8 cellular contexts compared by ENCODE assay signal in the genomic region with DNA sequence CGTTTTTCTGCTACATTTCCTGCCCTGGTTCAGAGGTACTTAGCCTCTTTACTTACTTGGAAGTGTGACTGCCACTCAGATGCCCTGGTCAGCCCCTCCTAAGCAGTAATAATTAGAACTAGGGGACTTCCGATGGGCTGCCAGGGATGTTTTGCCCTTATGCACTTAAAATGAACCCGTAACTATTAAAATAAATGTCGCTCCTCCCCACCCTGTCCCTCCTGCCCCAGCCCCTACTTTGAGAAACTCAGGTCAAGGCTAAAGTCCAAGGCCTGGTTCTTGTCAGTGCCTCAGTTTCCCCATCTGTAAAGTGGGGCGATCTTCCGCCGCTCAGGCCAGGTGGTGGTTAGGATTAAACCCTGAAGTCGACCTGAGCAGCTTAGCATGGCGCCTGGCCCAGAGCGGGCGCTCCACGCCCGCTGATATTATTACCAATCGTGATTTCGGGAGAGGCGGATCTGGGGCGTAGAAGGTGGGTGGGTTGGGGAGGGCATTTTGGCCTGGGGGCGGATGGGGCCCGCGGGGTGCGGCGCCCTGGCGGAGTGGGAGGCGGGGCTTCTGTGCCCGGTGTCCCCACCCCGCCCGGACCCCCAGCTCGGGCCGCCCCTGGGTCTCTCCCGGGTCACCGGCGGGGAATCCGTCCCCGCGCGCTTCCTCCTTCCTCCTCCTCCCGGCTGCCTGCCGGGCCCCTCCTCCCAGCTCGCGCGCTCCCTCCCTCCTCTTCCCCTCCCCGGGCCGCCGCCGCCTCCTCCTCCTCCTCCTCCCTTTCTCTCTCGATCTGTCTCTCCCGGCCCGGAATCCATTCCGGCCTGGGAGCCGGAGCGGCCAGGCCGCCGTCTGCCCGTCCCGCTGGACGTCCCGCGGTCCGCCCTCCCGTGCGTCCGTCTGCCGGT. TPM values are rescaled to one million over a fixed set of nuclear protein-coding genes. Genes with fewer than 3 reads are reported as not detected.
DNase-seq lines count a peak whose midpoint lies in the region; ATAC-seq and TF ChIP-seq lines count a peak whose summit lies in the region.

A gene (plus strand): TSS at position 802 of the 893 bp plus-strand sequence. CDS start 38,014 bp downstream, outside the sequence.

- H3K18ac ChIP-seq in mesendoderm (ENCODE audit: low read length), result peak within 1 kb of the TSS; percentile 95

- H4K8ac ChIP-seq in mesendoderm (ENCODE audit: low read depth, low read length), result no peak within 1 kb of the TSS

- peak; percentile 17 for DNase-seq in BJ (ENCODE audit: low read depth)
- DNase-seq in NCI-H510A (lab: John Stamatoyannopoulos, UW), result peak; percentile 62
- DNase-seq in activated CD8-positive, alpha-beta T cell treated with anti-CD3 and anti-CD28 coated beads, Interleukin-2, amount 10 ng/mL, durations not matched to agents 7 days and 5 days, result peak; percentile 54
- peak; percentile 58 for DNase-seq in endothelial cell (ENCODE audit: low spot score)
- DNase-seq in mesendoderm, result peak; percentile 81
- DNase-seq in stimulated activated CD8-positive, alpha-beta memory T cell treated with anti-CD3 and anti-CD28 coated beads, Interleukin-12 subunit alpha, Interleukin-12 subunit beta, amount 100 ng/mL, for 1 hour (ENCODE audit: low read depth), result peak; percentile 23
- no peak for DNase-seq in cortex of kidney (lab: John Stamatoyannopoulos, UW)

- H3K9ac ChIP-seq in mesendoderm (ENCODE audit: low read length), result peak within 1 kb of the TSS; percentile 81

- H3K4me3 Mint-ChIP-seq in activated CD8-positive, alpha-beta T cell treated with anti-CD3 and anti-CD28 coated beads, Interleukin-2, amount 10 ng/mL, durations not matched to agents 7 days and 5 days, result peak within 1 kb of the TSS; percentile 68
- peak within 1 kb of the TSS; percentile 90 for H3K4me3 Mint-ChIP-seq in endothelial cell (ENCODE audit: unreplicated experiment)

- TF ChIP-seq CTCF in BJ (IDR thresholded peaks at IDR 0.05; ENCODE audit: insufficient read depth, low read depth, low read length) (no peak), endothelial cell (IDR thresholded peaks at IDR 0.05; ENCODE audit: unreplicated experiment) (no peak)

- peaks cover 34% of the 10 kb centered on the region for H3K79me1 ChIP-seq in mesendoderm (ENCODE audit: low read length)

- H3K4me3 ChIP-seq in BJ (ENCODE audit: low read depth, low read length) (peak within 1 kb of the TSS; percentile 71), mesendoderm (ENCODE audit: low read length) (peak within 1 kb of the TSS; percentile 47)

- H2BK120ac ChIP-seq in mesendoderm (ENCODE audit: low read depth, low read length), result peak within 1 kb of the TSS; percentile 74

- POLR2A ChIA-PET in BJ (lab: Charles Lee), result interaction anchor here (0.5 to 0.6 kb wide), 2 partner anchors 28 to 34 kb away, joined by 4 to 6 read pairs; no protein-coding TSS in a partner anchor
- POLR2A ChIA-PET in activated CD8-positive, alpha-beta T cell treated with anti-CD3 and anti-CD28 coated beads, Interleukin-2, amount 10 ng/mL, durations not matched to agents 7 days and 5 days (lab: Charles Lee), result interaction anchor here (1.1 kb wide), 2 partner anchors 10 to 56 kb away, joined by 3 read pairs; a partner anchor contains a TSS

- peak within 1 kb of the TSS; percentile 92 for H3K56ac ChIP-seq in mesendoderm (ENCODE audit: low read length)

- peak within 1 kb of the TSS; percentile 98 for H3K23ac ChIP-seq in mesendoderm (ENCODE audit: low read length)

- peak within 1 kb of the TSS; percentile 67 for H3K4me2 ChIP-seq in mesendoderm (ENCODE audit: low read length)

- H2BK15ac ChIP-seq in mesendoderm (replicated peaks; ENCODE audit: low read depth), result no peak within 1 kb of the TSS

- H3K9me3 Mint-ChIP-seq in activated CD8-positive, alpha-beta T cell treated with anti-CD3 and anti-CD28 coated beads, Interleukin-2, amount 10 ng/mL, durations not matched to agents 7 days and 5 days (ENCODE audit: insufficient read depth), result no peaks in the 10 kb centered on the region
- H3K9me3 Mint-ChIP-seq in endothelial cell (ENCODE audit: unreplicated experiment), result no peaks in the 10 kb centered on the region

- peak within 1 kb of the TSS; percentile 94 for H3K4ac ChIP-seq in mesendoderm (ENCODE audit: low read depth, low read length)

- ATAC-seq in GM21619 (IDR thresholded peaks at IDR 0.05; ENCODE audit: unreplicated experiment), result peak; percentile 34
- ATAC-seq in activated CD8-positive, alpha-beta T cell treated with anti-CD3 and anti-CD28 coated beads, Interleukin-2, amount 10 ng/mL, durations not matched to agents 7 days and 5 days, result peak; percentile 61

- H3K27ac Mint-ChIP-seq in activated CD8-positive, alpha-beta T cell treated with anti-CD3 and anti-CD28 coated beads, Interleukin-2, amount 10 ng/mL, durations not matched to agents 7 days and 5 days, result no peak within 1 kb of the TSS
- H3K27ac Mint-ChIP-seq in endothelial cell (ENCODE audit: unreplicated experiment), result peak within 1 kb of the TSS; percentile 20

- H3K27me3 Mint-ChIP-seq in activated CD8-positive, alpha-beta T cell treated with anti-CD3 and anti-CD28 coated beads, Interleukin-2, amount 10 ng/mL, durations not matched to agents 7 days and 5 days (ENCODE audit: low read depth), result no peaks in the 10 kb centered on the region
- peaks cover 16% of the 10 kb centered on the region for H3K27me3 Mint-ChIP-seq in endothelial cell (ENCODE audit: unreplicated experiment)

- peak within 1 kb of the TSS; percentile 74 for H2AK5ac ChIP-seq in mesendoderm (ENCODE audit: low read length)

- H3K27me3 ChIP-seq in BJ (ENCODE audit: control insufficient read depth, insufficient read depth, low read length), result no peaks in the 10 kb centered on the region
- no peaks in the 10 kb centered on the region for H3K27me3 ChIP-seq in mesendoderm (ENCODE audit: insufficient read depth, low read length, poor library complexity)

- H3K4me1 Mint-ChIP-seq in activated CD8-positive, alpha-beta T cell treated with anti-CD3 and anti-CD28 coated beads, Interleukin-2, amount 10 ng/mL, durations not matched to agents 7 days and 5 days (ENCODE audit: low read depth), result peaks cover 36% of the 10 kb centered on the region
- peaks cover 38% of the 10 kb centered on the region for H3K4me1 Mint-ChIP-seq in endothelial cell (ENCODE audit: unreplicated experiment)

- H4K5ac ChIP-seq in mesendoderm (ENCODE audit: low read length), result no peak within 1 kb of the TSS

- peaks cover 5% of the 10 kb centered on the region for H3K36me3 ChIP-seq in BJ (ENCODE audit: control insufficient read depth, insufficient read depth, low read length)
- no peaks in the 10 kb centered on the region for H3K36me3 ChIP-seq in mesendoderm (ENCODE audit: control insufficient read depth, insufficient read depth, low read length)

- H3K27ac ChIP-seq in mesendoderm (ENCODE audit: low read depth, low read length), result peak within 1 kb of the TSS; percentile 23

- H3K36me3 Mint-ChIP-seq in activated CD8-positive, alpha-beta T cell treated with anti-CD3 and anti-CD28 coated beads, Interleukin-2, amount 10 ng/mL, durations not matched to agents 7 days and 5 days (ENCODE audit: low read depth), result no peaks in the 10 kb centered on the region
- H3K36me3 Mint-ChIP-seq in endothelial cell (ENCODE audit: low read depth, unreplicated experiment), result peaks cover 9% of the 10 kb centered on the region

- H3K4me1 ChIP-seq in mesendoderm (ENCODE audit: control insufficient read depth, low read depth, low read length), result no peaks in the 10 kb centered on the region

- H3K79me2 ChIP-seq in mesendoderm (ENCODE audit: control insufficient read depth, insufficient read depth, low read length), result peaks cover 40% of the 10 kb centered on the region

- H2BK5ac ChIP-seq in mesendoderm (ENCODE audit: low read length), result peak within 1 kb of the TSS; percentile 67

- WGBS in mesendoderm (ENCODE audit: extremely low coverage, insufficient coverage, low lambda C conversion rate), result no CpG with 5 or more reads among the region's 63 CpGs

- CTCF ChIA-PET in BJ (lab: Yijun Ruan, JAX), result interaction anchor here (1.3 kb wide), 1 partner anchor 66 kb away, joined by 4 read pairs; no protein-coding TSS in a partner anchor
- CTCF ChIA-PET in activated CD8-positive, alpha-beta T cell treated with anti-CD3 and anti-CD28 coated beads, Interleukin-2, amount 10 ng/mL, durations not matched to agents 7 days and 5 days (lab: Charles Lee), result interaction anchor here (2.0 kb wide), 1 partner anchor 56 kb away, joined by 8 read pairs; a partner anchor contains a TSS

RNA-seq across cellular contexts. Expression of the gene that starts here (rescaled TPM):
- 25.1 and 35.4 TPM in 2 replicates for polyA plus RNA-seq in BJ (2011; rRNA removed)
- 49.2 and 53.2 TPM in 2 replicates for polyA minus RNA-seq in BJ (2011; rRNA and poly(A)+ RNA removed)
- total RNA-seq in activated CD8-positive, alpha-beta T cell treated with anti-CD3 and anti-CD28 coated beads, Interleukin-2, amount 10 ng/mL, durations not matched to agents 7 days and 5 days, result 1 to 10 TPM; 3.2 to 6.5 TPM
- 60.8 TPM for total RNA-seq in endothelial cell (ENCODE audit: unreplicated experiment)
- polyA plus RNA-seq in mesendoderm (2013, experiment 1 of 2), result 18.4 TPM
- 19.3 TPM for polyA plus RNA-seq in mesendoderm (2013, experiment 2 of 2)
